ENCODE assay signal across 9 cellular contexts in genomic region chr2:59888015-59888414, GRCh38.
DNase-seq lines count a peak whose midpoint lies in the region; ATAC-seq and TF ChIP-seq lines count a peak whose summit lies in the region.
"Had no signal": no experiment of that assay in that cellular context is flagged by ENCODE, and none has a peak within 500 bp of the region (broad histone marks: within the 10 kb centered on the region; RNA-seq: fewer than 3 reads in every experiment).

No MANE protein-coding gene starts in this region.

- H3K36me3 Mint-ChIP-seq in CD8-positive, alpha-beta T cell = no peaks in the 10 kb centered on the region
- H3K36me3 Mint-ChIP-seq in activated T-helper 1 cell treated with anti-CD3 and anti-CD28 coated beads, Interleukin-12 subunit alpha, Interleukin-12 subunit beta, Interleukin-2, Interleukin-4 antibody, amounts not matched to agents 30 ng/mL and 10 ng/mL and 1 ng/mL, durations not matched to agents 14 hours and 24 hours and 36 hours (ENCODE audit: low read depth) = no peaks in the 10 kb centered on the region

- H3K9me3 ChIP-seq in CD8-positive, alpha-beta T cell (ENCODE audit: low read length) = no peaks in the 10 kb centered on the region
- H3K9me3 ChIP-seq: neutrophil had no signal

- no peak for TF ChIP-seq CTCF in CD8-positive, alpha-beta T cell (IDR thresholded peaks at IDR 0.05)

- CTCF ChIA-PET in CD8-positive, alpha-beta T cell (lab: Charles Lee) = interaction anchor here (1.5 kb wide), 1 partner anchor 662 kb away, joined by 3 read pairs; no protein-coding TSS in a partner anchor

- peak in 6 of 7 experiments; percentile 34 to 76 (median 53) for DNase-seq in CD8-positive, alpha-beta T cell
- DNase-seq in activated T-helper 1 cell treated with anti-CD3 and anti-CD28 coated beads, Interleukin-12 subunit alpha, Interleukin-12 subunit beta, Interleukin-2, Interleukin-4 antibody, amounts not matched to agents 30 ng/mL and 10 ng/mL and 1 ng/mL, durations not matched to agents 14 hours and 24 hours and 36 hours (ENCODE audit: low spot score) = peak; percentile 27
- DNase-seq in stimulated activated naive CD8-positive, alpha-beta T cell treated with anti-CD3 and anti-CD28 coated beads, Interleukin-15, amount 100 ng/mL, for 72 hours = peak; percentile 67 to 69
- DNase-seq in NCI-H1930 (lab: John Stamatoyannopoulos, UW) (no peak), RKO (ENCODE audit: low spot score) (no peak), kidney glomerular epithelial cell (lab: John Stamatoyannopoulos, UW) (no peak)

- H3K4me3 Mint-ChIP-seq in CD8-positive, alpha-beta T cell = peak overlapping the region; percentile 60
- no peak overlapping the region for H3K4me3 Mint-ChIP-seq in activated T-helper 1 cell treated with anti-CD3 and anti-CD28 coated beads, Interleukin-12 subunit alpha, Interleukin-12 subunit beta, Interleukin-2, Interleukin-4 antibody, amounts not matched to agents 30 ng/mL and 10 ng/mL and 1 ng/mL, durations not matched to agents 14 hours and 24 hours and 36 hours
- peak overlapping the region; percentile 74 to 82 for H3K4me3 Mint-ChIP-seq in stimulated activated naive CD8-positive, alpha-beta T cell treated with anti-CD3 and anti-CD28 coated beads, Interleukin-15, amount 100 ng/mL, for 72 hours

- peaks cover 3% of the 10 kb centered on the region for H3K9me3 Mint-ChIP-seq in CD8-positive, alpha-beta T cell
- no peaks in the 10 kb centered on the region for H3K9me3 Mint-ChIP-seq in activated T-helper 1 cell treated with anti-CD3 and anti-CD28 coated beads, Interleukin-12 subunit alpha, Interleukin-12 subunit beta, Interleukin-2, Interleukin-4 antibody, amounts not matched to agents 30 ng/mL and 10 ng/mL and 1 ng/mL, durations not matched to agents 14 hours and 24 hours and 36 hours
- peaks cover 0 to 10% of the 10 kb centered on the region in 2 donors for H3K9me3 Mint-ChIP-seq in stimulated activated naive CD8-positive, alpha-beta T cell treated with anti-CD3 and anti-CD28 coated beads, Interleukin-15, amount 100 ng/mL, for 72 hours

- POLR2A ChIA-PET in CD8-positive, alpha-beta T cell (lab: Charles Lee) = interaction anchor here (0.7 to 1.2 kb wide), 6 partner anchors 9 to 141 kb away, joined by 3 to 7 read pairs (median 3); no protein-coding TSS in a partner anchor

- H3K27me3 Mint-ChIP-seq in CD8-positive, alpha-beta T cell (ENCODE audit: low read depth) = no peaks in the 10 kb centered on the region
- peaks cover 16% of the 10 kb centered on the region for H3K27me3 Mint-ChIP-seq in activated T-helper 1 cell treated with anti-CD3 and anti-CD28 coated beads, Interleukin-12 subunit alpha, Interleukin-12 subunit beta, Interleukin-2, Interleukin-4 antibody, amounts not matched to agents 30 ng/mL and 10 ng/mL and 1 ng/mL, durations not matched to agents 14 hours and 24 hours and 36 hours (ENCODE audit: insufficient read depth)
- no peaks in the 10 kb centered on the region for H3K27me3 Mint-ChIP-seq in stimulated activated naive CD8-positive, alpha-beta T cell treated with anti-CD3 and anti-CD28 coated beads, Interleukin-15, amount 100 ng/mL, for 72 hours

- peaks cover 39% of the 10 kb centered on the region for H3K4me1 ChIP-seq in CD8-positive, alpha-beta T cell (ENCODE audit: insufficient read depth, low read length)

- H3K4me3 ChIP-seq in CD8-positive, alpha-beta T cell (ENCODE audit: low read depth, low read length) = peak overlapping the region; percentile 31

- no peaks in the 10 kb centered on the region for H3K36me3 ChIP-seq in CD8-positive, alpha-beta T cell (ENCODE audit: insufficient read depth, low read length)
- H3K36me3 ChIP-seq: neutrophil had no signal

- peak overlapping the region; percentile 16 for H3K27ac ChIP-seq in CD8-positive, alpha-beta T cell (ENCODE audit: low read depth, low read length)
- H3K27ac ChIP-seq: neutrophil had no signal

- H3K27me3 ChIP-seq in CD8-positive, alpha-beta T cell (ENCODE audit: insufficient read depth, low read length) = no peaks in the 10 kb centered on the region
- H3K27me3 ChIP-seq: neutrophil had no signal

- ATAC-seq in CD8-positive, alpha-beta T cell = peak; percentile 88
- ATAC-seq in GM19452 (IDR thresholded peaks at IDR 0.05; ENCODE audit: unreplicated experiment) (peak; percentile 77), HG03457 (IDR thresholded peaks at IDR 0.05; ENCODE audit: unreplicated experiment) (peak; percentile 97)
- ATAC-seq in stimulated activated naive CD8-positive, alpha-beta T cell treated with anti-CD3 and anti-CD28 coated beads, Interleukin-15, amount 100 ng/mL, for 72 hours = peak; percentile 97

- H3K4me1 Mint-ChIP-seq in CD8-positive, alpha-beta T cell (ENCODE audit: low read depth) = peaks cover 47% of the 10 kb centered on the region
- H3K4me1 Mint-ChIP-seq in activated T-helper 1 cell treated with anti-CD3 and anti-CD28 coated beads, Interleukin-12 subunit alpha, Interleukin-12 subunit beta, Interleukin-2, Interleukin-4 antibody, amounts not matched to agents 30 ng/mL and 10 ng/mL and 1 ng/mL, durations not matched to agents 14 hours and 24 hours and 36 hours (ENCODE audit: low read depth) = peaks cover 19% of the 10 kb centered on the region
- H3K4me1 Mint-ChIP-seq in stimulated activated naive CD8-positive, alpha-beta T cell treated with anti-CD3 and anti-CD28 coated beads, Interleukin-15, amount 100 ng/mL, for 72 hours = peaks cover 46% of the 10 kb centered on the region

- intact Hi-C loops in CD8-positive, alpha-beta T cell (cut with DNase I, micrococcal nuclease) = loop anchor here (1.0 to 10.0 kb wide), 6 partner anchors 22 to 1841 kb away; partner anchors contain the start of genes BCL11A (in 2 of the 2) and VRK2 (in 1 of the 2)
- intact Hi-C loops in activated T-helper 1 cell treated with anti-CD3 and anti-CD28 coated beads, Interleukin-12 subunit alpha, Interleukin-12 subunit beta, Interleukin-2, Interleukin-4 antibody, amounts not matched to agents 30 ng/mL and 10 ng/mL and 1 ng/mL, durations not matched to agents 14 hours and 24 hours and 36 hours (cut with micrococcal nuclease) = no loop called here

- peak overlapping the region; percentile 88 for H3K27ac Mint-ChIP-seq in CD8-positive, alpha-beta T cell
- no peak overlapping the region for H3K27ac Mint-ChIP-seq in activated T-helper 1 cell treated with anti-CD3 and anti-CD28 coated beads, Interleukin-12 subunit alpha, Interleukin-12 subunit beta, Interleukin-2, Interleukin-4 antibody, amounts not matched to agents 30 ng/mL and 10 ng/mL and 1 ng/mL, durations not matched to agents 14 hours and 24 hours and 36 hours
- peak overlapping the region in 1 of 2 donors; percentile 26 for H3K27ac Mint-ChIP-seq in stimulated activated naive CD8-positive, alpha-beta T cell treated with anti-CD3 and anti-CD28 coated beads, Interleukin-15, amount 100 ng/mL, for 72 hours

Comparison
In these comparisons a context has a peak if more than half of its experiments do, and no peak if none do; other contexts are left out.
1. DNase-seq: peak in CD8-positive, alpha-beta T cell (6 of 7), activated T-helper 1 cell treated with anti-CD3 and anti-CD28 coated beads, Interleukin-12 subunit alpha, Interleukin-12 subunit beta, Interleukin-2, Interleukin-4 antibody, amounts not matched to agents 30 ng/mL and 10 ng/mL and 1 ng/mL, durations not matched to agents 14 hours and 24 hours and 36 hours (single experiment) and stimulated activated naive CD8-positive, alpha-beta T cell treated with anti-CD3 and anti-CD28 coated beads, Interleukin-15, amount 100 ng/mL, for 72 hours (2 of 2); none in NCI-H1930 (0 of 2), RKO (single experiment) and kidney glomerular epithelial cell (single experiment).
2. Peak in every context shown above with its lines, with median percentiles within 50 percentile points of each other: ATAC-seq.